ENCODE assay signal across 1 cellular context in genomic region chr3:195238626-195239118, GRCh38.
TF ChIP-seq lines count a peak whose summit lies in the region.

No MANE protein-coding gene starts in this region.

TF ChIP-seq in WTC11, 78 proteins besides CTCF, POLR2A, EP300 and RAD21 (continued from another document):
- TF ChIP-seq ARID4B (CRISPR knock-in tag; IDR thresholded peaks at IDR 0.05; ENCODE audit: borderline replicate concordance) = no peak
- no peak for TF ChIP-seq HMGA2 (CRISPR knock-in tag; IDR thresholded peaks at IDR 0.05)
- TF ChIP-seq, protein P1, sequence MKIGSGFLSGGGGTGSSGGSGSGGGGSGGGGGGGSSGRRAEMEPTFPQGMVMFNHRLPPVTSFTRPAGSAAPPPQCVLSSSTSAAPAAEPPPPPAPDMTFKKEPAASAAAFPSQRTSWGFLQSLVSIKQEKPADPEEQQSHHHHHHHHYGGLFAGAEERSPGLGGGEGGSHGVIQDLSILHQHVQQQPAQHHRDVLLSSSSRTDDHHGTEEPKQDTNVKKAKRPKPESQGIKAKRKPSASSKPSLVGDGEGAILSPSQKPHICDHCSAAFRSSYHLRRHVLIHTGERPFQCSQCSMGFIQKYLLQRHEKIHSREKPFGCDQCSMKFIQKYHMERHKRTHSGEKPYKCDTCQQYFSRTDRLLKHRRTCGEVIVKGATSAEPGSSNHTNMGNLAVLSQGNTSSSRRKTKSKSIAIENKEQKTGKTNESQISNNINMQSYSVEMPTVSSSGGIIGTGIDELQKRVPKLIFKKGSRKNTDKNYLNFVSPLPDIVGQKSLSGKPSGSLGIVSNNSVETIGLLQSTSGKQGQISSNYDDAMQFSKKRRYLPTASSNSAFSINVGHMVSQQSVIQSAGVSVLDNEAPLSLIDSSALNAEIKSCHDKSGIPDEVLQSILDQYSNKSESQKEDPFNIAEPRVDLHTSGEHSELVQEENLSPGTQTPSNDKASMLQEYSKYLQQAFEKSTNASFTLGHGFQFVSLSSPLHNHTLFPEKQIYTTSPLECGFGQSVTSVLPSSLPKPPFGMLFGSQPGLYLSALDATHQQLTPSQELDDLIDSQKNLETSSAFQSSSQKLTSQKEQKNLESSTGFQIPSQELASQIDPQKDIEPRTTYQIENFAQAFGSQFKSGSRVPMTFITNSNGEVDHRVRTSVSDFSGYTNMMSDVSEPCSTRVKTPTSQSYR (CRISPR knock-in tag; IDR thresholded peaks at IDR 0.05) = no peak
- no peak for TF ChIP-seq MXD4 (CRISPR knock-in tag; IDR thresholded peaks at IDR 0.05; ENCODE audit: borderline replicate concordance)
